15 cellular contexts compared by ENCODE assay signal in the genomic region with DNA sequence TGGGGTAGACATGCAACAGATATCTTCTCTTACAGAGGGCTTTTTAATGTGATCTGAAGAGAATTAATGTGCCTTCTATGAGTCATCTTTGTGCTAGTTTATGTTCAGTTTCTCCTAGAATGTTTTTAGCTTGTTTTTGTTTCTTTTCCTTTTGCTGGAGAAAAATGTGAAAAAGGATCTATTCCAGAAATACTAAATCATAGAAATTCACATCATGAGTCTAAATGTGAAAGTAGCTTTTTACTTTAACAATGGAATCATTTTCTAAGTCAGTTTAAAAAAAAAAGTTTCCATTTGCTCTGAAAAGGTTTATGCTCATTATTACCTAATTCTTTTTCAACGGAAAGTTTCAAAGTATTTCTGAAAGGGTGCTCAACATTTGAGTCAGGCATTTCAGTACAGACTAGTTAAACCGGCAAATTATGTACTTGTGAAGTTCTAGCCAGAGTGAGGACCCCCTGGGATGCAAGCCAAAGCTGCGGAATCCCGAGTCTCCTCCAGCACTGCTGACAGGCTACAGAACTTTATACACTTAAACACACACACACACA.
DNase-seq lines count a peak whose midpoint lies in the region; ATAC-seq, FAIRE-seq and TF ChIP-seq lines count a peak whose summit lies in the region.
"Had no signal": no experiment of that assay in that cellular context is flagged by ENCODE, and none has a peak within 500 bp of the region (broad histone marks: within the 10 kb centered on the region; RNA-seq: fewer than 3 reads in every experiment).

No MANE protein-coding gene starts in this region.

- TF ChIP-seq CTCF in WTC11 (IDR thresholded peaks at IDR 0.05) (no peak), fibroblast of mammary gland (conservative IDR thresholded peaks at IDR 0.05; ENCODE audit: control insufficient read depth, insufficient read depth, low read depth, low read length) (no peak)

- no peak overlapping the region; the same call in 1 of the 2 replicates for H3K27ac Mint-ChIP-seq in WTC11

- DNase-seq in ELR (ENCODE audit: low read depth) (peak; percentile 33), WTC11 (ENCODE audit: low spot score) (peak; percentile 31), fibroblast of mammary gland (ENCODE audit: low read depth) (peak; percentile 54), skeletal muscle cell (ENCODE audit: low read depth) (no peak), amniotic stem cell (lab: John Stamatoyannopoulos, UW) (no peak), SKM-1 treated with dmso at 0.1 percent for 144 hours (lab: John Stamatoyannopoulos, UW; ENCODE audit: unreplicated experiment) (no peak), small intestine (no peak)
- DNase-seq: activated CD8-positive, alpha-beta memory T cell treated with anti-CD3 and anti-CD28 coated beads, Interleukin-2, amount 50 U/mL, for 4 hours; DND-41; effector CD8-positive, alpha-beta T cell; GOT3; NCI-H82; T-helper 1 cell; upper lobe of left lung had no signal

- no peaks in the 10 kb centered on the region for H3K9me3 Mint-ChIP-seq in WTC11

- peak; percentile 23; the same call in 1 of the 2 replicates for ATAC-seq in WTC11
- ATAC-seq in HG02763 (IDR thresholded peaks at IDR 0.05; ENCODE audit: unreplicated experiment): no peak

- no peak overlapping the region for H3K27ac ChIP-seq in small intestine (ENCODE audit: low read depth in 1 of 2, low read length in 1 of 2)
- H3K27ac ChIP-seq: upper lobe of left lung had no signal

- no peaks in the 10 kb centered on the region for H3K27me3 ChIP-seq in small intestine (ENCODE audit: control insufficient read depth in 2 of 2, insufficient read depth in 2 of 2, low read length in 2 of 2)
- H3K27me3 ChIP-seq: upper lobe of left lung had no signal

- FAIRE-seq in small intestine (lab: Jason Lieb, UNC): no peak

- peaks cover 35% of the 10 kb centered on the region for H3K4me1 Mint-ChIP-seq in WTC11

- POLR2A ChIA-PET in WTC11 (lab: Charles Lee): no interaction called here

- no peaks in the 10 kb centered on the region for H3K36me3 ChIP-seq in small intestine (ENCODE audit: control insufficient read depth in 2 of 2, insufficient read depth in 2 of 2, low read length in 2 of 2)
- H3K36me3 ChIP-seq: upper lobe of left lung had no signal

- peaks cover 3 to 9% of the 10 kb centered on the region in 2 donors for H3K4me1 ChIP-seq in small intestine (ENCODE audit: control insufficient read depth in 2 of 2, insufficient read depth in 1 of 2, low read depth in 1 of 2, low read length in 1 of 2)

- WGBS in small intestine, 3 donors: 39 to 71% (median 63%) methylated on average over 4 of the region's 4 CpGs

- H3K4me3 ChIP-seq in fibroblast of mammary gland (ENCODE audit: control insufficient read depth, low read depth, low read length) (peak overlapping the region; percentile 30), skeletal muscle cell (ENCODE audit: low read depth, low read length) (peak overlapping the region; percentile 23), small intestine (ENCODE audit: low read depth in 1 of 2, low read length in 2 of 2) (no peak overlapping the region)
- H3K4me3 ChIP-seq: upper lobe of left lung had no signal

- no peaks in the 10 kb centered on the region for H3K27me3 Mint-ChIP-seq in WTC11 (ENCODE audit: low read depth)

- no peaks in the 10 kb centered on the region for H3K9me3 ChIP-seq in small intestine (ENCODE audit: control insufficient read depth, low read depth)
- H3K9me3 ChIP-seq: upper lobe of left lung had no signal

- no peak overlapping the region for H3K4me3 Mint-ChIP-seq in WTC11

- no peaks in the 10 kb centered on the region for H3K36me3 Mint-ChIP-seq in WTC11

- CTCF ChIA-PET in WTC11 (lab: Charles Lee): interaction anchor here (0.8 to 3.3 kb wide), 3 partner anchors 8 to 273 kb away, joined by 3 to 12 read pairs (median 3); no protein-coding TSS in a partner anchor

TF ChIP-seq in WTC11, 78 proteins besides CTCF, POLR2A, EP300 and RAD21:
- TF ChIP-seq, protein P1, sequence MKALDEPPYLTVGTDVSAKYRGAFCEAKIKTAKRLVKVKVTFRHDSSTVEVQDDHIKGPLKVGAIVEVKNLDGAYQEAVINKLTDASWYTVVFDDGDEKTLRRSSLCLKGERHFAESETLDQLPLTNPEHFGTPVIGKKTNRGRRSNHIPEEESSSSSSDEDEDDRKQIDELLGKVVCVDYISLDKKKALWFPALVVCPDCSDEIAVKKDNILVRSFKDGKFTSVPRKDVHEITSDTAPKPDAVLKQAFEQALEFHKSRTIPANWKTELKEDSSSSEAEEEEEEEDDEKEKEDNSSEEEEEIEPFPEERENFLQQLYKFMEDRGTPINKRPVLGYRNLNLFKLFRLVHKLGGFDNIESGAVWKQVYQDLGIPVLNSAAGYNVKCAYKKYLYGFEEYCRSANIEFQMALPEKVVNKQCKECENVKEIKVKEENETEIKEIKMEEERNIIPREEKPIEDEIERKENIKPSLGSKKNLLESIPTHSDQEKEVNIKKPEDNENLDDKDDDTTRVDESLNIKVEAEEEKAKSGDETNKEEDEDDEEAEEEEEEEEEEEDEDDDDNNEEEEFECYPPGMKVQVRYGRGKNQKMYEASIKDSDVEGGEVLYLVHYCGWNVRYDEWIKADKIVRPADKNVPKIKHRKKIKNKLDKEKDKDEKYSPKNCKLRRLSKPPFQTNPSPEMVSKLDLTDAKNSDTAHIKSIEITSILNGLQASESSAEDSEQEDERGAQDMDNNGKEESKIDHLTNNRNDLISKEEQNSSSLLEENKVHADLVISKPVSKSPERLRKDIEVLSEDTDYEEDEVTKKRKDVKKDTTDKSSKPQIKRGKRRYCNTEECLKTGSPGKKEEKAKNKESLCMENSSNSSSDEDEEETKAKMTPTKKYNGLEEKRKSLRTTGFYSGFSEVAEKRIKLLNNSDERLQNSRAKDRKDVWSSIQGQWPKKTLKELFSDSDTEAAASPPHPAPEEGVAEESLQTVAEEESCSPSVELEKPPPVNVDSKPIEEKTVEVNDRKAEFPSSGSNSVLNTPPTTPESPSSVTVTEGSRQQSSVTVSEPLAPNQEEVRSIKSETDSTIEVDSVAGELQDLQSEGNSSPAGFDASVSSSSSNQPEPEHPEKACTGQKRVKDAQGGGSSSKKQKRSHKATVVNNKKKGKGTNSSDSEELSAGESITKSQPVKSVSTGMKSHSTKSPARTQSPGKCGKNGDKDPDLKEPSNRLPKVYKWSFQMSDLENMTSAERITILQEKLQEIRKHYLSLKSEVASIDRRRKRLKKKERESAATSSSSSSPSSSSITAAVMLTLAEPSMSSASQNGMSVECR (CRISPR knock-in tag; IDR thresholded peaks at IDR 0.05; ENCODE audit: borderline replicate concordance): no peak
- no peak for TF ChIP-seq KAT7 (CRISPR knock-in tag; IDR thresholded peaks at IDR 0.05; ENCODE audit: borderline replicate concordance)
- TF ChIP-seq TEAD4 (CRISPR knock-in tag; IDR thresholded peaks at IDR 0.05): no peak
- TF ChIP-seq CBFB (CRISPR knock-in tag; IDR thresholded peaks at IDR 0.05; ENCODE audit: low read depth): no peak
- TF ChIP-seq ETV6 (CRISPR knock-in tag; IDR thresholded peaks at IDR 0.05): no peak
- TF ChIP-seq ZNF317 (CRISPR knock-in tag; IDR thresholded peaks at IDR 0.05; ENCODE audit: borderline replicate concordance, low read depth): no peak
- no peak for TF ChIP-seq NFYB (CRISPR knock-in tag; conservative IDR thresholded peaks at IDR 0.05; ENCODE audit: low read depth)
- no peak for TF ChIP-seq FOXP1 (CRISPR knock-in tag; IDR thresholded peaks at IDR 0.05; ENCODE audit: borderline replicate concordance)
- TF ChIP-seq ZNF219 (CRISPR knock-in tag; IDR thresholded peaks at IDR 0.05; ENCODE audit: borderline replicate concordance): no peak
- no peak for TF ChIP-seq RORB (CRISPR knock-in tag; IDR thresholded peaks at IDR 0.05)
- TF ChIP-seq, protein P2, sequence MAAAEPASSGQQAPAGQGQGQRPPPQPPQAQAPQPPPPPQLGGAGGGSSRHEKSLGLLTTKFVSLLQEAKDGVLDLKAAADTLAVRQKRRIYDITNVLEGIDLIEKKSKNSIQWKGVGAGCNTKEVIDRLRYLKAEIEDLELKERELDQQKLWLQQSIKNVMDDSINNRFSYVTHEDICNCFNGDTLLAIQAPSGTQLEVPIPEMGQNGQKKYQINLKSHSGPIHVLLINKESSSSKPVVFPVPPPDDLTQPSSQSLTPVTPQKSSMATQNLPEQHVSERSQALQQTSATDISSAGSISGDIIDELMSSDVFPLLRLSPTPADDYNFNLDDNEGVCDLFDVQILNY (CRISPR knock-in tag; IDR thresholded peaks at IDR 0.05): no peak
- TF ChIP-seq NR2C2 (CRISPR knock-in tag; IDR thresholded peaks at IDR 0.05): no peak
- TF ChIP-seq JUN (CRISPR knock-in tag; IDR thresholded peaks at IDR 0.05): no peak
- TF ChIP-seq NFATC4 (CRISPR knock-in tag; IDR thresholded peaks at IDR 0.05): no peak
- TF ChIP-seq FOXJ3 (CRISPR knock-in tag; IDR thresholded peaks at IDR 0.05; ENCODE audit: borderline replicate concordance): no peak
- TF ChIP-seq ATF1 (CRISPR knock-in tag; IDR thresholded peaks at IDR 0.05): no peak
- TF ChIP-seq GABPB1 (CRISPR knock-in tag; IDR thresholded peaks at IDR 0.05): no peak
- TF ChIP-seq, protein P3, sequence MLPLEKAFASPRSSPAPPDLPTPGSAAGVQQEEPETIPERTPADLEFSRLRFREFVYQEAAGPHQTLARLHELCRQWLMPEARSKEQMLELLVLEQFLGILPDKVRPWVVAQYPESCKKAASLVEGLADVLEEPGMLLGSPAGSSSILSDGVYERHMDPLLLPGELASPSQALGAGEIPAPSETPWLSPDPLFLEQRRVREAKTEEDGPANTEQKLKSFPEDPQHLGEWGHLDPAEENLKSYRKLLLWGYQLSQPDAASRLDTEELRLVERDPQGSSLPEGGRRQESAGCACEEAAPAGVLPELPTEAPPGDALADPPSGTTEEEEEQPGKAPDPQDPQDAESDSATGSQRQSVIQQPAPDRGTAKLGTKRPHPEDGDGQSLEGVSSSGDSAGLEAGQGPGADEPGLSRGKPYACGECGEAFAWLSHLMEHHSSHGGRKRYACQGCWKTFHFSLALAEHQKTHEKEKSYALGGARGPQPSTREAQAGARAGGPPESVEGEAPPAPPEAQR (CRISPR knock-in tag; IDR thresholded peaks at IDR 0.05): no peak

Comparison
In these comparisons a context has a peak if more than half of its experiments do, and no peak if none do; other contexts are left out.
1. DNase-seq: peak in ELR (single experiment), WTC11 (single experiment) and fibroblast of mammary gland (single experiment); none in skeletal muscle cell (single experiment), amniotic stem cell (single experiment), SKM-1 treated with dmso at 0.1 percent for 144 hours (single experiment) and small intestine (single experiment).
2. H3K4me3 ChIP-seq: peak in fibroblast of mammary gland (single experiment) and skeletal muscle cell (single experiment); none in small intestine (0 of 2).